ENCODE assay signal across 8 cellular contexts in genomic region chr3:65953301-65953812, GRCh38.
DNase-seq lines count a peak whose midpoint lies in the region; ATAC-seq and TF ChIP-seq lines count a peak whose summit lies in the region.

No MANE protein-coding gene starts in this region.

- TF ChIP-seq POLR2A in sigmoid colon (IDR thresholded peaks at IDR 0.05) = no peak

- H3K36me3 ChIP-seq in HUES48 (ENCODE audit: control insufficient read depth, insufficient read depth, low read length) (no peaks in the 10 kb centered on the region), SK-N-MC (ENCODE audit: insufficient read depth, low read length) (no peaks in the 10 kb centered on the region), sigmoid colon (no peaks in the 10 kb centered on the region)

- intact Hi-C loops in sigmoid colon (cut with DNase I) = loop anchor here (5.0 kb wide), 1 partner anchor 84 kb away; the partner anchor contains the start of gene MAGI1

- no peak for TF ChIP-seq EP300 in sigmoid colon (IDR thresholded peaks at IDR 0.05)

- H3K27ac ChIP-seq in HUES48 (ENCODE audit: low read depth, low read length) = peak overlapping the region; percentile 91
- peak overlapping the region; percentile 86 for H3K27ac ChIP-seq in SK-N-MC
- peak overlapping the region; percentile 2 to 60 (median 17) for H3K27ac ChIP-seq in sigmoid colon

- H3K4me3 ChIP-seq in HUES48 (ENCODE audit: low read depth, low read length) (peak overlapping the region; percentile 22; the same call in 1 of the 2 replicates), SK-N-MC (no peak overlapping the region), sigmoid colon (no peak overlapping the region)

- ATAC-seq in HG02981 (IDR thresholded peaks at IDR 0.05; ENCODE audit: unreplicated experiment) (no peak), GM19452 (IDR thresholded peaks at IDR 0.05; ENCODE audit: unreplicated experiment) (no peak), HG02610 (IDR thresholded peaks at IDR 0.05; ENCODE audit: unreplicated experiment) (no peak)

- DNase-seq in SK-N-MC (ENCODE audit: low read depth, low spot score) (no peak), iPS DF 19.7 (ENCODE audit: low read depth, low spot score) (peak; percentile 86), sigmoid colon (no peak)
- no peak for DNase-seq in activated CD4-positive, alpha-beta T cell treated with anti-CD3 and anti-CD28 coated beads for 48 hours

- WGBS in sigmoid colon, 2 donors = 16 to 65% methylated on average over 5 of the region's 5 CpGs

- no peak for TF ChIP-seq CTCF in sigmoid colon (IDR thresholded peaks at IDR 0.05)

- H3K4me1 ChIP-seq in HUES48 (ENCODE audit: control insufficient read depth, insufficient read depth, low read length) = peaks cover 62% of the 10 kb centered on the region
- H3K4me1 ChIP-seq in sigmoid colon = peaks cover 0 to 32% (median 24%) of the 10 kb centered on the region in 4 donors

- H3K27me3 ChIP-seq in HUES48 (ENCODE audit: control insufficient read depth, insufficient read depth, low read length) = no peaks in the 10 kb centered on the region
- H3K27me3 ChIP-seq in sigmoid colon = no peaks in the 10 kb centered on the region

- H3K9ac ChIP-seq in HUES48 (ENCODE audit: low read depth, low read length) = peak overlapping the region; percentile 43
- peak overlapping the region; percentile 29 for H3K9ac ChIP-seq in SK-N-MC (ENCODE audit: insufficient read length)

- H3K9me3 ChIP-seq in HUES48 (ENCODE audit: control insufficient read depth, insufficient read depth, low read length) = no peaks in the 10 kb centered on the region
- no peaks in the 10 kb centered on the region for H3K9me3 ChIP-seq in SK-N-MC (ENCODE audit: low read depth, low read length)
- H3K9me3 ChIP-seq in sigmoid colon = no peaks in the 10 kb centered on the region

Comparison
In these comparisons a context has a peak if more than half of its experiments do, and no peak if none do; other contexts are left out.
1. H3K27ac ChIP-seq: peak in every context shown above with its lines; median percentile 91 in HUES48; 86 in SK-N-MC; 17 in sigmoid colon.